Comparison of ENCODE assay signal across 1 cellular context in genomic region chr3:111581403-111582113, GRCh38.
TF ChIP-seq lines count a peak whose summit lies in the region.

No MANE protein-coding gene starts in this region.

TF ChIP-seq in SK-N-SH, 30 proteins besides CTCF, POLR2A, EP300 and RAD21 (continued from another document):
- peak; percentile 26; the same call in 1 of the 2 replicates for TF ChIP-seq ZBTB33 (IDR thresholded peaks at IDR 0.05; ENCODE audit: borderline replicate concordance, low read depth)
- no peak; the same call in 1 of the 2 replicates for TF ChIP-seq MEF2A (IDR thresholded peaks at IDR 0.05; ENCODE audit: borderline replicate concordance, low read depth)
